17 cellular contexts compared by ENCODE assay signal in genomic region chr1:180028864-180029263, GRCh38.
DNase-seq lines count a peak whose midpoint lies in the region; ATAC-seq, FAIRE-seq and TF ChIP-seq lines count a peak whose summit lies in the region.
"Had no signal": no experiment of that assay in that cellular context is flagged by ENCODE, and none has a peak within 500 bp of the region (broad histone marks: within the 10 kb centered on the region; RNA-seq: fewer than 3 reads in every experiment).

No MANE protein-coding gene starts in this region.

- H4K20me1 ChIP-seq in hepatocyte (ENCODE audit: insufficient read depth, poor library complexity, severe bottlenecking): peaks cover 4% of the 10 kb centered on the region

- DNase-seq in RWPE2 (ENCODE audit: low spot score) (no peak), hepatocyte (ENCODE audit: low spot score) (no peak), erythroblast (lab: John Stamatoyannopoulos, UW) (no peak), small intestine (no peak), psoas muscle (no peak)
- DNase-seq: activated gamma-delta T cell; aorta; cortex of kidney; H7; hippocampal formation; NCI-H2029; NCI-H69; stimulated activated naive CD4-positive, alpha-beta T cell; uterus had no signal

- H3K4me2 ChIP-seq in hepatocyte: no peak overlapping the region

- H3K79me2 ChIP-seq in ACC112 (ENCODE audit: control insufficient read depth, insufficient read depth, low read length, unreplicated experiment): peaks cover 11% of the 10 kb centered on the region
- no peaks in the 10 kb centered on the region for H3K79me2 ChIP-seq in hepatocyte

- H3K27me3 ChIP-seq in ACC112 (ENCODE audit: insufficient read depth, low read length) (no peaks in the 10 kb centered on the region), RWPE2 (ENCODE audit: insufficient read depth, poor library complexity, severe bottlenecking) (no peaks in the 10 kb centered on the region), hepatocyte (no peaks in the 10 kb centered on the region), small intestine (ENCODE audit: control insufficient read depth in 2 of 2, insufficient read depth in 2 of 2, low read length in 2 of 2) (no peaks in the 10 kb centered on the region), psoas muscle (ENCODE audit: insufficient read depth in 3 of 3, low read length in 2 of 3) (no peaks in the 10 kb centered on the region)
- H3K27me3 ChIP-seq: uterus had no signal

- no peak for ATAC-seq in RWPE2 (ENCODE audit: low read depth)
- ATAC-seq in GM18502 (IDR thresholded peaks at IDR 0.05; ENCODE audit: poor library complexity, unreplicated experiment): no peak
- no peak for ATAC-seq in psoas muscle

- TF ChIP-seq POLR2A in erythroblast (IDR thresholded peaks at IDR 0.05; ENCODE audit: low read length): no peak

- WGBS in hepatocyte (ENCODE audit: low lambda C conversion rate, missing lambda C conversion rate): 97% methylated on average over 1 of the region's 1 CpG
- 83 to 89% (median 85%) methylated on average over 1 of the region's 1 CpG for WGBS in small intestine, 3 donors
- WGBS in psoas muscle, 3 donors: 97 to 100% (median 97%) methylated on average over 1 of the region's 1 CpG

- H3K36me3 ChIP-seq in ACC112 (ENCODE audit: insufficient read depth, low read length): peaks cover 17% of the 10 kb centered on the region
- H3K36me3 ChIP-seq in RWPE2 (ENCODE audit: low read depth): peaks cover 52% of the 10 kb centered on the region
- H3K36me3 ChIP-seq in hepatocyte (replicated peaks; ENCODE audit: insufficient read depth, low read depth): no peaks in the 10 kb centered on the region
- H3K36me3 ChIP-seq in small intestine (ENCODE audit: control insufficient read depth in 2 of 2, insufficient read depth in 2 of 2, low read length in 2 of 2): peaks cover 6 to 11% of the 10 kb centered on the region in 2 donors
- peaks cover 0 to 91% of the 10 kb centered on the region in 2 donors for H3K36me3 ChIP-seq in psoas muscle (ENCODE audit: insufficient read depth in 1 of 2, low read depth in 1 of 2)
- H3K36me3 ChIP-seq: uterus had no signal

- H2AFZ ChIP-seq in ACC112 (ENCODE audit: low read length, unreplicated experiment): no peak overlapping the region
- no peak overlapping the region for H2AFZ ChIP-seq in hepatocyte

- peaks cover 57% of the 10 kb centered on the region for H3K4me1 ChIP-seq in ACC112 (ENCODE audit: control insufficient read depth, insufficient read depth, low read length, unreplicated experiment)
- peaks cover 6% of the 10 kb centered on the region for H3K4me1 ChIP-seq in RWPE2 (ENCODE audit: insufficient read depth, poor library complexity, severe bottlenecking)
- no peaks in the 10 kb centered on the region for H3K4me1 ChIP-seq in hepatocyte (ENCODE audit: insufficient read depth)
- H3K4me1 ChIP-seq in small intestine (ENCODE audit: control insufficient read depth in 2 of 2, insufficient read depth in 1 of 2, low read depth in 1 of 2, low read length in 1 of 2): no peaks in the 10 kb centered on the region
- H3K4me1 ChIP-seq in psoas muscle: no peaks in the 10 kb centered on the region
- H3K4me1 ChIP-seq: uterus had no signal

- intact Hi-C loops in psoas muscle (cut with DNase I): loop anchor here in 1 of 2 donors (10.0 kb wide), 1 partner anchor 46 kb away; no protein-coding TSS in a partner anchor

- FAIRE-seq in small intestine (lab: Jason Lieb, UNC): no peak

- TF ChIP-seq CTCF in GM12873 (IDR thresholded peaks at IDR 0.05; ENCODE audit: insufficient read depth, low read depth, low read length, missing control alignments): peak; percentile 22
- TF ChIP-seq CTCF in RWPE2 (IDR thresholded peaks at IDR 0.05; ENCODE audit: poor library complexity, severe bottlenecking): peak; percentile 7
- peak; percentile 13 for TF ChIP-seq CTCF in hepatocyte (IDR thresholded peaks at IDR 0.05; ENCODE audit: poor library complexity)
- TF ChIP-seq CTCF in psoas muscle (IDR thresholded peaks at IDR 0.05): no peak

- H3K9me3 ChIP-seq in RWPE2 (ENCODE audit: severe bottlenecking) (no peaks in the 10 kb centered on the region), hepatocyte (ENCODE audit: low read depth) (no peaks in the 10 kb centered on the region), small intestine (ENCODE audit: control insufficient read depth, low read depth) (no peaks in the 10 kb centered on the region), psoas muscle (no peaks in the 10 kb centered on the region)
- H3K9me3 ChIP-seq: uterus had no signal

- H3K27ac ChIP-seq in ACC112 (ENCODE audit: low read depth, low read length): peak overlapping the region; percentile 96
- peak overlapping the region; percentile 39 for H3K27ac ChIP-seq in RWPE2 (ENCODE audit: poor library complexity, severe bottlenecking)
- no peak overlapping the region for H3K27ac ChIP-seq in hepatocyte
- no peak overlapping the region for H3K27ac ChIP-seq in small intestine (ENCODE audit: low read depth in 1 of 2, low read length in 1 of 2)
- H3K27ac ChIP-seq in psoas muscle: no peak overlapping the region
- H3K27ac ChIP-seq: uterus had no signal

- no peaks in the 10 kb centered on the region for H3K9me2 ChIP-seq in hepatocyte (replicated peaks; ENCODE audit: insufficient read depth)

- H3K4me3 ChIP-seq in ACC112 (ENCODE audit: low read depth, low read length) (no peak overlapping the region), RWPE2 (ENCODE audit: severe bottlenecking) (no peak overlapping the region), hepatocyte (no peak overlapping the region), small intestine (ENCODE audit: low read depth in 1 of 2, low read length in 2 of 2) (no peak overlapping the region), psoas muscle (no peak overlapping the region)
- H3K4me3 ChIP-seq: uterus had no signal

Comparison
In these comparisons a context has a peak if more than half of its experiments do, and no peak if none do; other contexts are left out.
1. H3K27ac ChIP-seq: peak in ACC112 (single experiment) and RWPE2 (single experiment); none in hepatocyte (single experiment), small intestine (0 of 2) and psoas muscle (single experiment).